In the genomic region with DNA sequence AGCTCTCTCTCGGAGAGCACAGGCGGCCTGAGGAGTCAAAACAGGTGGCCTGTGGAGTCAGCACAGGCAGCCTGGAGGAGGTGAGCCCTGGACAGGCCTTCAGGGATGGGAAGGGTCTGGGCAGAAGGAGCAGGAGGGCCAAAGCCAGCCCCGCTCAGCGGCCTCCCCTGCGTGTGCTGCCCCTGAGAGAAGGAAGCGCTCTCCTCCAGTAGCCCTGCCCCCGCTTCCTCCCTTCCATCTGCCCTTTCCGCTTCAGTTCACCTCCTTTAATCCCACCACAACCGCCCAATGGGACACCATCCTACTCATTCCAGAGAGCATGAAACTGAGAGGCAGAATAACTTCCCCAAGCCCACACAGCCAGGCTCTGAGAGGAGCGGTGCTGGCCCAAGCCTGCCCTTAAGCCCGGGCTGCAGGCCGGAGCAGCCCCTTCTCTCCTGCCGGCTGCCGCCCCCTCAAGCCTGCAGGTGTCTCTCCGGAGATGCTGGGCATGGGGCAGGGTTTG, we compare ENCODE assay signal across 1 cellular context.
TF ChIP-seq lines count a peak whose summit lies in the region.

No MANE protein-coding gene starts in this region.

TF ChIP-seq in H1, 55 proteins besides CTCF, POLR2A, EP300 and RAD21:
- TF ChIP-seq BCL11A (IDR thresholded peaks at IDR 0.05; ENCODE audit: low read depth in 2 of 2, low read length in 2 of 2) = no peak
- no peak for TF ChIP-seq PHF8 (conservative IDR thresholded peaks at IDR 0.05; ENCODE audit: low read depth, low read length)
- no peak for TF ChIP-seq TEAD4 (IDR thresholded peaks at IDR 0.05; ENCODE audit: low read depth, low read length)
- TF ChIP-seq FOSL1 (IDR thresholded peaks at IDR 0.05; ENCODE audit: insufficient read depth, low read depth, low read length) = no peak
- TF ChIP-seq, protein P1, sequence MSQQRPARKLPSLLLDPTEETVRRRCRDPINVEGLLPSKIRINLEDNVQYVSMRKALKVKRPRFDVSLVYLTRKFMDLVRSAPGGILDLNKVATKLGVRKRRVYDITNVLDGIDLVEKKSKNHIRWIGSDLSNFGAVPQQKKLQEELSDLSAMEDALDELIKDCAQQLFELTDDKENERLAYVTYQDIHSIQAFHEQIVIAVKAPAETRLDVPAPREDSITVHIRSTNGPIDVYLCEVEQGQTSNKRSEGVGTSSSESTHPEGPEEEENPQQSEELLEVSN (IDR thresholded peaks at IDR 0.05) = no peak
- TF ChIP-seq TAF1 (IDR thresholded peaks at IDR 0.05; ENCODE audit: low read depth, low read length) = 0 out of 2 replicates have a peak, but pooled peaks have one; percentile 51
- no peak for TF ChIP-seq KDM1A (IDR thresholded peaks at IDR 0.05; ENCODE audit: borderline replicate concordance, low read length)
- TF ChIP-seq SIX5 (IDR thresholded peaks at IDR 0.05; ENCODE audit: low read depth, low read length) = no peak
- TF ChIP-seq SP4 (IDR thresholded peaks at IDR 0.05; ENCODE audit: low read length) = no peak
- peak; percentile 85 for TF ChIP-seq ASH2L (IDR thresholded peaks at IDR 0.05; ENCODE audit: low read length)
- TF ChIP-seq CHD1 (IDR thresholded peaks at IDR 0.05; ENCODE audit: low read depth, low read length) = no peak
- no peak for TF ChIP-seq SIN3A (conservative IDR thresholded peaks at IDR 0.05 in 1 of 2, IDR thresholded peaks at IDR 0.05 in 1 of 2; ENCODE audit: low read depth in 1 of 2, low read length in 2 of 2)
- TF ChIP-seq EGR1 (IDR thresholded peaks at IDR 0.05; ENCODE audit: borderline replicate concordance, low read depth, low read length) = peak; percentile 42; the same call in 1 of the 2 replicates
- TF ChIP-seq RNF2 (IDR thresholded peaks at IDR 0.05; ENCODE audit: borderline replicate concordance, low read depth, low read length, missing control alignments, poor library complexity, severe bottlenecking) = no peak
- no peak for TF ChIP-seq GABPA (IDR thresholded peaks at IDR 0.05; ENCODE audit: borderline replicate concordance, insufficient read depth, low read length)
- no peak for TF ChIP-seq RFX5 (IDR thresholded peaks at IDR 0.05; ENCODE audit: borderline replicate concordance, low read depth, low read length)
- no peak for TF ChIP-seq RXRA (IDR thresholded peaks at IDR 0.05; ENCODE audit: insufficient read depth, low read depth, low read length)
- TF ChIP-seq, protein P2, sequence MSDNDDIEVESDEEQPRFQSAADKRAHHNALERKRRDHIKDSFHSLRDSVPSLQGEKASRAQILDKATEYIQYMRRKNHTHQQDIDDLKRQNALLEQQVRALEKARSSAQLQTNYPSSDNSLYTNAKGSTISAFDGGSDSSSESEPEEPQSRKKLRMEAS (IDR thresholded peaks at IDR 0.05) = no peak
- no peak for TF ChIP-seq KDM4A (IDR thresholded peaks at IDR 0.05; ENCODE audit: low read depth, low read length, severe bottlenecking)
- no peak for TF ChIP-seq MAFK (IDR thresholded peaks at IDR 0.05; ENCODE audit: low read depth, low read length)
- no peak for TF ChIP-seq CBX8 (IDR thresholded peaks at IDR 0.05; ENCODE audit: borderline replicate concordance, low read depth, low read length)
- no peak for TF ChIP-seq EZH2 (IDR thresholded peaks at IDR 0.05; ENCODE audit: low read depth, low read length, severe bottlenecking)
- no peak for TF ChIP-seq SP1 (IDR thresholded peaks at IDR 0.05; ENCODE audit: low read depth, low read length)
- TF ChIP-seq KDM5A (IDR thresholded peaks at IDR 0.05; ENCODE audit: low read length) = no peak
- no peak for TF ChIP-seq JUND (IDR thresholded peaks at IDR 0.05; ENCODE audit: low read length)
- TF ChIP-seq CBX5 (IDR thresholded peaks at IDR 0.05; ENCODE audit: low read depth, low read length) = no peak
- TF ChIP-seq RBBP5 (IDR thresholded peaks at IDR 0.05; ENCODE audit: borderline replicate concordance, low read depth, low read length) = peak; percentile 53; the same call in 1 of the 2 replicates
- TF ChIP-seq BRCA1 (IDR thresholded peaks at IDR 0.05; ENCODE audit: low read depth, low read length) = no peak
- TF ChIP-seq HDAC6 (IDR thresholded peaks at IDR 0.05; ENCODE audit: low read depth, low read length) = no peak
- no peak for TF ChIP-seq ZNF274 (IDR thresholded peaks at IDR 0.05; ENCODE audit: borderline replicate concordance, extremely low read depth, low read length)
- no peak for TF ChIP-seq CTBP2 (IDR thresholded peaks at IDR 0.05; ENCODE audit: borderline replicate concordance, insufficient read depth, insufficient read length, low read length)
- TF ChIP-seq SP2 (IDR thresholded peaks at IDR 0.05; ENCODE audit: low read length) = no peak
- TF ChIP-seq HDAC2 (IDR thresholded peaks at IDR 0.05; ENCODE audit: borderline replicate concordance in 1 of 2, low read depth in 2 of 2, low read length in 2 of 2) = no peak
TF ChIP-seq in H1: peak in this region for 4.
